ENCODE assay signal across 8 cellular contexts in the genomic region with DNA sequence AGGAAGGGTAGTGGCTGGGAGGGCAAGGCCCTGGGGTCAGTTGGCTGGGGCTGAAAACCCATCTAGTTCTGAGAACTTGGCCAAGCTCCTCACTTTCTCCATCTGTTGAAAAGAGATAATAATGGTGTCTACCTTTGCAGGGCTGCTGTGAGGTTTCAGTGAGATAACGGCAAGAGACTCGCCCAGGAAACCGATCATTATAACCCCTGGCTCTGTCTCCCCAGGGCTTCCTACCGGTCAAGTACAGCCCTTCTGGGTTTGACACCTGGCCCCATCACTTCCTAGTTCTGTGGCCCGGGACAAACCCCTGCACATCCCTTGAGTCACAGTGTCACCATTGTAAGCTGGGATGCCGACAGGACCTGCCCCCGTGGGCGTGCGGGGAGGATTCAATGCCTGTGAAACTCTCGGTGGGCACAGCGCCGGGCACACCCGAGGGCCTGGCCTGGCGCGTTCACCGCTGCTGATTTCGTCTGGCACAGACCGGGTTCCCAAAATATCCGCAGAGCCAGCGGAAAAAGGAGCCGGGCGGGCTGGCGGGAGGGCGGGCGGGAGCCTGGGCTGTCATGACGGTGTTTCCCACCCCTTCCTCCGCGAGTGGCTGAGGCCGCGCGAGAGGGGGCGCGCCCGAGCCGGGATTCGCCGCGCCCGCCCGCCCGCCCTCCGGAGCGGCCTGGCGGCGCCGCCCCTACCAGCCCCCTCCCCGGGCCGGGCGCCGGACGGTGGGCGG. TPM values are rescaled to one million over a fixed set of nuclear protein-coding genes. Genes with fewer than 3 reads are reported as not detected.
A peak's percentile ranks its signal among the peaks of the same experiment; 100 is the strongest.
DNase-seq lines count a peak whose midpoint lies in the region; ATAC-seq and TF ChIP-seq lines count a peak whose summit lies in the region.

No MANE protein-coding gene starts in this region.

- peak overlapping the region; percentile 98 for H3K4me2 ChIP-seq in OCI-LY1 (ENCODE audit: low read length)

- no peak overlapping the region for H2AFZ ChIP-seq in OCI-LY1 (ENCODE audit: low read length)

- peaks cover 32% of the 10 kb centered on the region for H3K36me3 ChIP-seq in OCI-LY1 (ENCODE audit: insufficient read depth, low read length)
- peaks cover 0 to 10% of the 10 kb centered on the region in 2 donors for H3K36me3 ChIP-seq in esophagus (ENCODE audit: control insufficient read depth in 2 of 2, insufficient read depth in 2 of 2, low read length in 1 of 2)
- H3K36me3 ChIP-seq in muscle layer of colon (ENCODE audit: insufficient read depth, low read length) = peaks cover 13% of the 10 kb centered on the region

- H3K9ac ChIP-seq in OCI-LY1 (ENCODE audit: low read length) (peak overlapping the region; percentile 90), muscle layer of colon (ENCODE audit: low read length) (peak overlapping the region; percentile 30)

- peaks cover 33% of the 10 kb centered on the region for H3K4me1 Mint-ChIP-seq in activated T-cell treated with anti-CD3 and anti-CD28 coated beads, Interleukin-2, amount 50 U/mL, for 4 hours (ENCODE audit: low read depth)

- H4K20me1 ChIP-seq in OCI-LY1 (ENCODE audit: insufficient read depth, low read length) = no peaks in the 10 kb centered on the region

- H3K9me2 ChIP-seq in OCI-LY1 (ENCODE audit: low read depth, low read length) = no peaks in the 10 kb centered on the region

- H3K4me3 Mint-ChIP-seq in activated T-cell treated with anti-CD3 and anti-CD28 coated beads, Interleukin-2, amount 50 U/mL, for 4 hours = peak overlapping the region; percentile 83

- H3K4me3 ChIP-seq in OCI-LY1 (ENCODE audit: low read depth, low read length, poor library complexity, severe bottlenecking) (peak overlapping the region; percentile 81), esophagus (ENCODE audit: low read depth in 1 of 2, low read length in 2 of 2) (peak overlapping the region; percentile 71 to 85), muscle layer of colon (ENCODE audit: low read depth in 1 of 2, low read length in 2 of 2) (peak overlapping the region; percentile 30 to 61)

- H3K36me3 Mint-ChIP-seq in activated T-cell treated with anti-CD3 and anti-CD28 coated beads, Interleukin-2, amount 50 U/mL, for 4 hours (ENCODE audit: insufficient read depth) = peaks cover 11% of the 10 kb centered on the region

- ATAC-seq in GM18909 (IDR thresholded peaks at IDR 0.05; ENCODE audit: poor library complexity, unreplicated experiment) = peak; percentile 36
- ATAC-seq in HG03442 (IDR thresholded peaks at IDR 0.05; ENCODE audit: unreplicated experiment) = peak; percentile 31
- peak; percentile 66 to 68 for ATAC-seq in activated T-cell treated with anti-CD3 and anti-CD28 coated beads, Interleukin-2, amount 50 U/mL, for 4 hours

- H3F3A ChIP-seq in OCI-LY1 (ENCODE audit: insufficient read depth, low read length) = no peaks in the 10 kb centered on the region

- WGBS in esophagus, 2 donors = 1% methylated on average over 34 to 52 of the region's 52 CpGs

- H3K27ac ChIP-seq in OCI-LY1 (ENCODE audit: low read depth, low read length, poor library complexity, severe bottlenecking) (peak overlapping the region; percentile 74), esophagus (ENCODE audit: low read depth in 2 of 2, low read length in 1 of 2) (peak overlapping the region; percentile 96 to 98), muscle layer of colon (ENCODE audit: low read depth, low read length) (peak overlapping the region; percentile 92)

- H3K9me3 Mint-ChIP-seq in activated T-cell treated with anti-CD3 and anti-CD28 coated beads, Interleukin-2, amount 50 U/mL, for 4 hours = no peaks in the 10 kb centered on the region

- DNase-seq in AG08396 (ENCODE audit: low spot score) = peak; percentile 92
- DNase-seq in activated T-cell treated with anti-CD3 and anti-CD28 coated beads, Interleukin-2, amount 50 U/mL, for 4 hours = peak; percentile 66
- peak; percentile 36 to 73 for DNase-seq in stimulated activated CD8-positive, alpha-beta memory T cell treated with anti-CD3 and anti-CD28 coated beads, Interleukin-7, amount 100 ng/mL, for 4 hours (ENCODE audit: low read depth in 2 of 2)

- TF ChIP-seq CTCF in OCI-LY1 (IDR thresholded peaks at IDR 0.05; ENCODE audit: low read length) = no peak

- H3K27me3 ChIP-seq in OCI-LY1 (ENCODE audit: insufficient read depth, low read length) (no peaks in the 10 kb centered on the region), esophagus (ENCODE audit: control insufficient read depth in 1 of 2, insufficient read depth in 2 of 2, low read length in 2 of 2) (no peaks in the 10 kb centered on the region), muscle layer of colon (ENCODE audit: control insufficient read depth in 1 of 2, insufficient read depth in 2 of 2, low read length in 2 of 2) (no peaks in the 10 kb centered on the region)

- no peaks in the 10 kb centered on the region for H3K27me3 Mint-ChIP-seq in activated T-cell treated with anti-CD3 and anti-CD28 coated beads, Interleukin-2, amount 50 U/mL, for 4 hours (ENCODE audit: low read depth)

- H3K79me2 ChIP-seq in OCI-LY1 (ENCODE audit: insufficient read depth, low read length) = peaks cover 24% of the 10 kb centered on the region

- peaks cover 42% of the 10 kb centered on the region for H3K4me1 ChIP-seq in OCI-LY1 (ENCODE audit: insufficient read depth, low read length, severe bottlenecking)
- H3K4me1 ChIP-seq in esophagus (ENCODE audit: control insufficient read depth in 2 of 2, insufficient read depth in 2 of 2, low read length in 1 of 2) = peaks cover 6 to 16% of the 10 kb centered on the region in 2 donors
- H3K4me1 ChIP-seq in muscle layer of colon (ENCODE audit: insufficient read depth, low read length) = peaks cover 27% of the 10 kb centered on the region

- no peaks in the 10 kb centered on the region for H3K9me3 ChIP-seq in OCI-LY1 (ENCODE audit: low read length)
- H3K9me3 ChIP-seq in esophagus (ENCODE audit: control insufficient read depth in 2 of 2, insufficient read depth in 1 of 2, low read depth in 1 of 2, low read length in 1 of 2) = no peaks in the 10 kb centered on the region
- H3K9me3 ChIP-seq in muscle layer of colon (ENCODE audit: low read length) = no peaks in the 10 kb centered on the region

RNA-seq across cellular contexts. Expression of a gene that starts 4.5 kb away (rescaled TPM):
- 10 to 100 TPM; 37.1 to 39.4 (median 39.2) TPM for total RNA-seq in activated T-cell treated with anti-CD3 and anti-CD28 coated beads, Interleukin-2, amount 50 U/mL, for 4 hours
- polyA plus RNA-seq in esophagus = 10 to 100 TPM; 31.2 to 39.7 TPM

RNA-seq across cellular contexts. Expression of a gene that starts 23.7 kb away (rescaled TPM):
- total RNA-seq in activated T-cell treated with anti-CD3 and anti-CD28 coated beads, Interleukin-2, amount 50 U/mL, for 4 hours = 10 to 100 TPM; 40.9 to 45.5 (median 44.0) TPM
- 1 to 10 TPM; 4.1 to 4.8 TPM for polyA plus RNA-seq in esophagus

RNA-seq across cellular contexts. Expression of a gene that starts 48.1 kb away (rescaled TPM):
- total RNA-seq in activated T-cell treated with anti-CD3 and anti-CD28 coated beads, Interleukin-2, amount 50 U/mL, for 4 hours = 10 to 100 TPM; 17.0 to 22.4 (median 20.6) TPM
- polyA plus RNA-seq in esophagus = 1 to 10 TPM; 1.6 to 2.3 TPM

Comparison
In these comparisons a context has a peak if more than half of its experiments do, and no peak if none do; other contexts are left out.
1. Peak in every context shown above with its lines: DNase-seq, ATAC-seq, H3K4me3 ChIP-seq and H3K27ac ChIP-seq.